ENCODE assay signal across 12 cellular contexts in genomic region chr9:13485068-13485596, GRCh38.
DNase-seq lines count a peak whose midpoint lies in the region; TF ChIP-seq lines count a peak whose summit lies in the region.
"Had no signal": no experiment of that assay in that cellular context is flagged by ENCODE, and none has a peak within 500 bp of the region (broad histone marks: within the 10 kb centered on the region; RNA-seq: fewer than 3 reads in every experiment).

No MANE protein-coding gene starts in this region.

- H3K27me3 ChIP-seq in mesenchymal stem cell (ENCODE audit: control insufficient read depth in 1 of 2, insufficient read depth in 1 of 2, low read length in 2 of 2) (peaks cover 0 to 3% of the 10 kb centered on the region in 2 experiments), tibial artery (no peaks in the 10 kb centered on the region)

- H3K23ac ChIP-seq in mesenchymal stem cell (ENCODE audit: low read length in 2 of 2): no peak overlapping the region

- no peak overlapping the region for H4K8ac ChIP-seq in mesenchymal stem cell (ENCODE audit: low read length)

- H3K4me3 ChIP-seq in mesenchymal stem cell (ENCODE audit: insufficient read depth in 1 of 2, low read depth in 1 of 2, low read length in 2 of 2) (peak overlapping the region in 1 of 2 experiments; percentile 55), tibial artery (no peak overlapping the region)
- H3K4me3 ChIP-seq: SK-N-MC had no signal

- peak; percentile 26 to 42 for TF ChIP-seq CTCF in tibial artery (IDR thresholded peaks at IDR 0.05)

- intact Hi-C loops in tibial artery (cut with DNase I; ENCODE audit: low total_unique reads) (no loop called here), posterior cingulate gyrus (cut with DNase I) (no loop called here)

- peak overlapping the region; percentile 46 for H3K9ac ChIP-seq in mesenchymal stem cell (ENCODE audit: low read length)
- H3K9ac ChIP-seq: KMS-11 had no signal

- no peak overlapping the region for H3K4ac ChIP-seq in mesenchymal stem cell (ENCODE audit: low read depth in 1 of 2, low read length in 2 of 2)

- no peak overlapping the region for H2BK120ac ChIP-seq in mesenchymal stem cell (ENCODE audit: low read depth, low read length)

- H3K18ac ChIP-seq in mesenchymal stem cell (ENCODE audit: low read depth in 1 of 2, low read length in 2 of 2): no peak overlapping the region

- no peak overlapping the region for H2AFZ ChIP-seq in mesenchymal stem cell (ENCODE audit: low read depth, low read length)

- H3K4me2 ChIP-seq in mesenchymal stem cell (ENCODE audit: low read length, poor library complexity, severe bottlenecking): no peak overlapping the region
- H3K4me2 ChIP-seq: KMS-11 had no signal

- no peak overlapping the region for H2BK5ac ChIP-seq in mesenchymal stem cell (ENCODE audit: low read depth, low read length, poor library complexity, severe bottlenecking)

- H3K36me3 ChIP-seq in mesenchymal stem cell (ENCODE audit: control insufficient read depth in 1 of 2, insufficient read depth in 2 of 2, low read depth in 1 of 2, low read length in 2 of 2) (no peaks in the 10 kb centered on the region), tibial artery (no peaks in the 10 kb centered on the region)

- H2BK15ac ChIP-seq in mesenchymal stem cell (ENCODE audit: low read depth, poor library complexity, severe bottlenecking): no peak overlapping the region

- H3K9me3 ChIP-seq in mesenchymal stem cell (ENCODE audit: control insufficient read depth, low read length) (no peaks in the 10 kb centered on the region), tibial artery (no peaks in the 10 kb centered on the region)

- H3K79me1 ChIP-seq in mesenchymal stem cell (replicated peaks; ENCODE audit: low read length, poor library complexity, severe bottlenecking): no peaks in the 10 kb centered on the region

- DNase-seq in NCI-H226 (peak; percentile 86), epithelial cell of prostate (ENCODE audit: low read depth, low spot score) (peak; percentile 33), mesenchymal stem cell (peak; percentile 22), tibial artery (peak; percentile 76), posterior cingulate gyrus (no peak), MV-4-11 (lab: John Stamatoyannopoulos, UW) (no peak), midbrain (lab: John Stamatoyannopoulos, UW) (no peak), COR-L47 (lab: John Stamatoyannopoulos, UW) (no peak)
- DNase-seq: activated naive CD4-positive, alpha-beta T cell treated with anti-CD3 and anti-CD28 coated beads, Interleukin-2, amount 10 ng/mL, durations not matched to agents 7 days and 5 days; NCI-H446 treated with DMSO at 0.1 percent for 48 hours had no signal

- no peak overlapping the region for H2BK12ac ChIP-seq in mesenchymal stem cell (ENCODE audit: low read length in 2 of 2)

- no peak overlapping the region for H3K14ac ChIP-seq in mesenchymal stem cell (ENCODE audit: low read length in 2 of 2)

- no peak overlapping the region for H4K91ac ChIP-seq in mesenchymal stem cell (ENCODE audit: low read length)

- no peak overlapping the region for H2AK5ac ChIP-seq in mesenchymal stem cell (ENCODE audit: low read length, severe bottlenecking)

- peak overlapping the region; percentile 24 for H3K27ac ChIP-seq in epithelial cell of prostate
- no peak overlapping the region for H3K27ac ChIP-seq in mesenchymal stem cell (ENCODE audit: low read length, poor library complexity, severe bottlenecking)
- peak overlapping the region; percentile 58 to 62 for H3K27ac ChIP-seq in tibial artery
- H3K27ac ChIP-seq: KMS-11, SK-N-MC had no signal

- 55% methylated on average over 3 of the region's 3 CpGs for WGBS in mesenchymal stem cell

- H3K4me1 ChIP-seq in mesenchymal stem cell (ENCODE audit: control insufficient read depth, insufficient read depth, low read depth, low read length) (no peaks in the 10 kb centered on the region), tibial artery (peaks cover 0 to 26% (median 7%) of the 10 kb centered on the region in 4 donors)

Comparison
In these comparisons a context has a peak if more than half of its experiments do, and no peak if none do; other contexts are left out.
1. DNase-seq: peak in NCI-H226 (single experiment), epithelial cell of prostate (single experiment), mesenchymal stem cell (single experiment) and tibial artery (2 of 2); none in posterior cingulate gyrus (0 of 10), MV-4-11 (single experiment), midbrain (single experiment) and COR-L47 (single experiment).